In the genomic region with DNA sequence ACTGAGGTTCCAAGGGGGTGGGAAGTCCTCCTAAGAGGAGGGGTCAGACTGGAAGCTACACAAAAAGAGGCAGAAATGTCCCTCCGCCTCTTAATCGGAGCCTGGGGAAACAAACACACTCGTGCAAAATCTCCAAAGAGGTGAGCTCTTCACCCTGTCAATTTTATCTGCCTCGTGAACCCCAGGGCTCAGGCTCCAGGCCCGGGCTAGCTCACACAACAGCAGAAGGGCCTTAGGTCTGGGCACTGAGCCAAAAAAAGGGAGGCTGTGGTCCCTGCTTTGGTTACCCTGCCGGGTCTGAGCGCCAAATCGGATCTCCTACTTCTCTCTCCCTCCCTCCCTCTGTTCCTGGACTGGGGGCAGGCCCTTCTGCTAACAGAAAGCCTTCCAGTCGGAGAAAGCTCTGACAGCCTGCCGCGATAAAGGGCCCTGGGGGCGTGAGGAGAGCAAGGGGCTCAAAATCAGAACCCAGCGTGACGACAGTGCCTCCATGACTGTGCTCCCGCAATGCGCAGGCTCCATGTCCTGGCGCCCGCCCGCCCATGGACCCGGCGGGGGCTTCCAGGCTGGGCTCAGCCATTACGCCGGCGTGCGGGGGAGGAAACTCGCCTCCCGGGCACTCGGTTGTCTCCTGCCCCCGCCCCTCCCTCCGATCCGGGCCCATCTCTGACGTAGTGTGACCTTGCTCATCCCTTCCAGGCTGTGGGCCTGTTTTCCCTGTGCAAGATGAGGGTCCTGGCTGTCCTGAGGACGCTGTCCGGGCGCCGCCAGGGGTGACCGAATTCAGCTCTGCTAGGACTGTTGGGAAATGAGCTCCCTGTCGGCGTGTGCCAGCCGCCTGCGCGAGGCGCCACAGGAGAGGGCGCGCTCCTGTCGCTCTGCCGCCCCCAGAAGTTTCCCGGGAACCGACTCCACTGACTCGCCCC, we compare ENCODE assay signal across 8 cellular contexts. TPM values are rescaled to one million over a fixed set of nuclear protein-coding genes. Genes with fewer than 3 reads are reported as not detected.
A peak's percentile ranks its signal among the peaks of the same experiment; 100 is the strongest.
DNase-seq lines count a peak whose midpoint lies in the region; ATAC-seq and TF ChIP-seq lines count a peak whose summit lies in the region.

No MANE protein-coding gene starts in this region.

- TF ChIP-seq CTCF in endodermal cell (conservative IDR thresholded peaks at IDR 0.05): peak; percentile 48
- no peak for TF ChIP-seq CTCF in mesothelial cell of epicardium (IDR thresholded peaks at IDR 0.05; ENCODE audit: unreplicated experiment)

- H3K4me1 ChIP-seq in HUES48 (ENCODE audit: control insufficient read depth, insufficient read depth, low read length): peaks cover 16% of the 10 kb centered on the region
- H3K4me1 ChIP-seq in NT2/D1 (ENCODE audit: insufficient read depth, insufficient read length): peaks cover 5% of the 10 kb centered on the region
- no peaks in the 10 kb centered on the region for H3K4me1 ChIP-seq in endodermal cell (ENCODE audit: control insufficient read depth, insufficient read depth, low read length)

- ATAC-seq in GM21390 (IDR thresholded peaks at IDR 0.05; ENCODE audit: unreplicated experiment): peak; percentile 30

- peak; percentile 80 for DNase-seq in COLO668 (lab: John Stamatoyannopoulos, UW; ENCODE audit: unreplicated experiment)
- DNase-seq in NT2/D1 (ENCODE audit: low read depth, low spot score): peak; percentile 63
- peak; percentile 50 for DNase-seq in activated CD8-positive, alpha-beta memory T cell treated with anti-CD3 and anti-CD28 coated beads, Interleukin-2, amount 50 U/mL, for 24 hours (ENCODE audit: extremely low read depth)
- peak; percentile 90 for DNase-seq in endodermal cell
- peak; percentile 78 to 87 for DNase-seq in mesothelial cell of epicardium (ENCODE audit: low spot score in 2 of 2, unreplicated experiment in 2 of 2)
- peak; percentile 49 for DNase-seq in stimulated activated CD8-positive, alpha-beta memory T cell treated with anti-CD3 and anti-CD28 coated beads, Interleukin-15, amount 100 ng/mL, for 24 hours (ENCODE audit: low read depth)

- H3K36me3 ChIP-seq in HUES48 (ENCODE audit: control insufficient read depth, insufficient read depth, low read length): no peaks in the 10 kb centered on the region
- no peaks in the 10 kb centered on the region for H3K36me3 ChIP-seq in NT2/D1 (ENCODE audit: insufficient read depth, insufficient read length, low read length)
- no peaks in the 10 kb centered on the region for H3K36me3 ChIP-seq in endodermal cell (ENCODE audit: control insufficient read depth, insufficient read depth, low read length)

- peaks cover 48% of the 10 kb centered on the region for H3K27me3 Mint-ChIP-seq in endodermal cell (ENCODE audit: insufficient read depth)
- H3K27me3 Mint-ChIP-seq in mesothelial cell of epicardium (ENCODE audit: low read depth): peaks cover 17% of the 10 kb centered on the region

- H3K4me3 ChIP-seq in HUES48 (ENCODE audit: low read depth, low read length) (peak overlapping the region; percentile 59), NT2/D1 (ENCODE audit: insufficient read length, low read depth) (peak overlapping the region; percentile 67), endodermal cell (ENCODE audit: low read length) (peak overlapping the region; percentile 79)

- 1 to 5% methylated on average over 16 to 50 of the region's 50 CpGs for WGBS in endodermal cell (ENCODE audit: insufficient coverage in 1 of 2, insufficient read length in 1 of 2), 2 experiments

- H3K9me3 Mint-ChIP-seq in endodermal cell (peaks cover 1% of the 10 kb centered on the region), mesothelial cell of epicardium (no peaks in the 10 kb centered on the region)

- peaks cover 26% of the 10 kb centered on the region for H3K27me3 ChIP-seq in HUES48 (ENCODE audit: control insufficient read depth, insufficient read depth, low read length)
- peaks cover 19% of the 10 kb centered on the region for H3K27me3 ChIP-seq in NT2/D1 (ENCODE audit: insufficient read depth, insufficient read length)
- peaks cover 31% of the 10 kb centered on the region for H3K27me3 ChIP-seq in endodermal cell (ENCODE audit: control insufficient read depth, insufficient read depth, low read length, poor library complexity, severe bottlenecking)

- peak overlapping the region; percentile 78 for H3K9ac ChIP-seq in HUES48 (ENCODE audit: low read depth, low read length)
- H3K9ac ChIP-seq in NT2/D1 (ENCODE audit: insufficient read length, low read depth): peak overlapping the region; percentile 86
- peak overlapping the region; percentile 71 for H3K9ac ChIP-seq in endodermal cell (ENCODE audit: extremely low read depth, low read length, poor library complexity, severe bottlenecking)

- H3K36me3 Mint-ChIP-seq in endodermal cell (ENCODE audit: low read depth) (no peaks in the 10 kb centered on the region), mesothelial cell of epicardium (no peaks in the 10 kb centered on the region)

- peak overlapping the region; percentile 97 for H3K27ac Mint-ChIP-seq in endodermal cell
- peak overlapping the region; percentile 99 for H3K27ac Mint-ChIP-seq in mesothelial cell of epicardium

- H3K4me1 Mint-ChIP-seq in endodermal cell: peaks cover 6% of the 10 kb centered on the region
- H3K4me1 Mint-ChIP-seq in mesothelial cell of epicardium: peaks cover 30% of the 10 kb centered on the region

- H3K4me3 Mint-ChIP-seq in endodermal cell (peak overlapping the region; percentile 68), mesothelial cell of epicardium (peak overlapping the region; percentile 80)

- H3K27ac ChIP-seq in HUES48 (ENCODE audit: low read depth, low read length) (peak overlapping the region; percentile 80), endodermal cell (ENCODE audit: low read depth, low read length) (peak overlapping the region; percentile 89)

- H3K9me3 ChIP-seq in HUES48 (ENCODE audit: control insufficient read depth, insufficient read depth, low read length) (no peaks in the 10 kb centered on the region), NT2/D1 (ENCODE audit: insufficient read depth, low read length) (no peaks in the 10 kb centered on the region), endodermal cell (ENCODE audit: control insufficient read depth, low read length) (no peaks in the 10 kb centered on the region)

RNA-seq across cellular contexts. Expression of a gene that starts 0.9 kb away (rescaled TPM):
- under 1 TPM in 1 of 2 donors, not detected in 1; 0.68 TPM for total RNA-seq in endodermal cell
- 0.18 TPM for polyA plus RNA-seq in endodermal cell (2013, experiment 1 of 2)
- 0.12 TPM for polyA plus RNA-seq in endodermal cell (2013, experiment 2 of 2)
- 2.1 to 2.4 TPM (median 2.2 TPM) in 3 replicates for total RNA-seq in mesothelial cell of epicardium

RNA-seq across cellular contexts. Expression of a gene that starts 35.8 kb away (rescaled TPM):
- total RNA-seq in endodermal cell (10 to 100 TPM in 1 of 2 donors, 1 to 10 TPM in 1; 9.0 to 11.2 TPM), mesothelial cell of epicardium (48.8 to 50.7 TPM (median 50.1 TPM) in 3 replicates)
- 32.8 TPM for polyA plus RNA-seq in endodermal cell (2013, experiment 1 of 2)
- polyA plus RNA-seq in endodermal cell (2013, experiment 2 of 2): 29.0 TPM

Comparison
In these comparisons a context has a peak if more than half of its experiments do, and no peak if none do; other contexts are left out.
1. Peak in every context shown above with its lines: DNase-seq, ATAC-seq, H3K4me3 ChIP-seq and H3K27ac ChIP-seq.